In the genomic region with DNA sequence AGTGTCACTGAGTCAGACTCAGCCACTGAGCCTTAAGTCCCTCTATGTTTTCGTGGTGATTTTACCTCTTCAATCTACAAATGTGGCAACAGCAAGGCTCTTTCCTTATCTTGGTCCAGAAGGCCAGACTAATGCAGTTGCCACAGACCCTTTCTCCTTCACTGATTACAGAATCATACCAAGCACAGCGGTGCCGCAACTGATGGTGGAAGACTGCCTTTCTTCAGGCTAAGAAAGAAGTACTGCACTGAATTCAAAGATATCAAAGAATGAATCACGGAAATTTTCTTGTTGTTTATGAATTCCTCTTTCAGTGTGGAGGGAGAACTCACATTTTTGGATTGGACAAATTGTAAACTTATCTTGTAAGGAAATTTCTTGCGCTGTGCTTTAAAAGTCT, we compare ENCODE assay signal across 22 cellular contexts. TPM values are rescaled to one million over a fixed set of nuclear protein-coding genes. Genes with fewer than 3 reads are reported as not detected.
DNase-seq lines count a peak whose midpoint lies in the region; TF ChIP-seq lines count a peak whose summit lies in the region.
"Had no signal": no experiment of that assay in that cellular context is flagged by ENCODE, and none has a peak within 500 bp of the region (broad histone marks: within the 10 kb centered on the region; RNA-seq: fewer than 3 reads in every experiment).

No MANE protein-coding gene starts in this region.

- H3K9ac ChIP-seq in GM23248 (no peak overlapping the region), endodermal cell (ENCODE audit: extremely low read depth, low read length, poor library complexity, severe bottlenecking) (no peak overlapping the region)
- H3K9ac ChIP-seq: BLaER1 treated with 17β-estradiol and CSF1 and Interleukin-3, amounts not matched to agents 10 nM and 100 nM had no signal

- H3K4me3 ChIP-seq in GM23248 (no peak overlapping the region), endodermal cell (ENCODE audit: low read length) (no peak overlapping the region), mesodermal cell (ENCODE audit: extremely low read depth, insufficient read depth, low read length, poor library complexity, severe bottlenecking) (no peak overlapping the region), vagina (no peak overlapping the region)
- H3K4me3 ChIP-seq: ascending aorta; BLaER1 treated with 17β-estradiol and CSF1 and Interleukin-3, amounts not matched to agents 10 nM and 100 nM; ovary; PC-9; upper lobe of right lung had no signal

- no peak for TF ChIP-seq POLR2A in vagina (IDR thresholded peaks at IDR 0.05)

- peaks cover 5% of the 10 kb centered on the region; the same call in 1 of the 2 replicates for H4K20me1 ChIP-seq in GM23248 (ENCODE audit: insufficient read depth)

- in situ Hi-C loops in GM23248 (cut with MboI): loop anchor here (25.0 kb wide), 1 partner anchor 559 kb away; the partner anchor contains the start of genes ACTR8 and SELENOK

- DNase-seq in CD14-positive monocyte (ENCODE audit: low spot score): no peak
- DNase-seq in GM23248: no peak
- DNase-seq in endodermal cell: no peak
- DNase-seq in SHP77 (lab: John Stamatoyannopoulos, UW): no peak
- DNase-seq in vagina (ENCODE audit: extremely low spot score in 2 of 2): no peak
- DNase-seq in NAMALWA (ENCODE audit: low spot score): no peak
- no peak for DNase-seq in hepatic stellate cell (ENCODE audit: low spot score)
- DNase-seq: activated CD4-positive, alpha-beta T cell treated with anti-CD3 and anti-CD28 coated beads, Interleukin-2, amount 50 U/mL, for 4 hours; dermis blood vessel endothelial cell; DND-41; hippocampal formation; MM.1S; NCI-H2081 treated with DMSO at 0.1 percent for 48 hours; NCI-H748 treated with DMSO at 0.1 percent for 48 hours; ovary; PC-9; small intestine; stimulated activated naive B cell treated with anti-CD40 and anti-IgM and Interleukin-4, amounts not matched to agents 10 μg/mL and 1 μg/mL and 100 μg/mL, for 72 hours; upper lobe of right lung had no signal

- peak overlapping the region; percentile 48 for H3K27ac ChIP-seq in GM23248
- no peak overlapping the region for H3K27ac ChIP-seq in endodermal cell (ENCODE audit: low read depth, low read length)
- H3K27ac ChIP-seq in mesodermal cell (ENCODE audit: low read depth, low read length, severe bottlenecking): peak overlapping the region; percentile 63
- H3K27ac ChIP-seq in vagina: no peak overlapping the region
- H3K27ac ChIP-seq: PC-9, upper lobe of right lung had no signal

- peaks cover 19% of the 10 kb centered on the region for H3F3A ChIP-seq in GM23248 (ENCODE audit: insufficient read depth)

- peaks cover 19% of the 10 kb centered on the region for H3K4me1 ChIP-seq in GM23248 (ENCODE audit: insufficient read depth)
- no peaks in the 10 kb centered on the region for H3K4me1 ChIP-seq in endodermal cell (ENCODE audit: control insufficient read depth, insufficient read depth, low read length)
- H3K4me1 ChIP-seq in mesodermal cell (ENCODE audit: control insufficient read depth, insufficient read depth, low read length, poor library complexity, severe bottlenecking): peaks cover 5% of the 10 kb centered on the region
- H3K4me1 ChIP-seq in vagina: peaks cover 6% of the 10 kb centered on the region

- no peaks in the 10 kb centered on the region for H3K9me3 ChIP-seq in GM23248 (ENCODE audit: low read depth)
- H3K9me3 ChIP-seq in endodermal cell (ENCODE audit: control insufficient read depth, low read length): peaks cover 18% of the 10 kb centered on the region
- H3K9me3 ChIP-seq in mesodermal cell (ENCODE audit: control insufficient read depth, low read length): peaks cover 15% of the 10 kb centered on the region
- H3K9me3 ChIP-seq in vagina: no peaks in the 10 kb centered on the region
- H3K9me3 ChIP-seq: ascending aorta, ovary, upper lobe of right lung had no signal

- peaks cover 100% of the 10 kb centered on the region for H3K79me2 ChIP-seq in GM23248 (ENCODE audit: insufficient read depth)

- no peak overlapping the region for H2AFZ ChIP-seq in GM23248
- H2AFZ ChIP-seq: PC-9 had no signal

- no peaks in the 10 kb centered on the region for H3K9me2 ChIP-seq in GM23248 (ENCODE audit: insufficient read depth)

- H3K9me3 Mint-ChIP-seq in CD14-positive monocyte (peaks cover 0 to 6% (median 0%) of the 10 kb centered on the region in 7 donors), endodermal cell (peaks cover 8% of the 10 kb centered on the region)
- H3K9me3 Mint-ChIP-seq: stimulated activated naive B cell treated with anti-CD40 and anti-IgM and Interleukin-4, amounts not matched to agents 10 μg/mL and 1 μg/mL and 100 μg/mL, for 72 hours had no signal

- peak overlapping the region in 4 of 7 donors; percentile 17 to 74 (median 46) for H3K27ac Mint-ChIP-seq in CD14-positive monocyte
- peak overlapping the region; percentile 66 for H3K27ac Mint-ChIP-seq in endodermal cell
- H3K27ac Mint-ChIP-seq: stimulated activated naive B cell treated with anti-CD40 and anti-IgM and Interleukin-4, amounts not matched to agents 10 μg/mL and 1 μg/mL and 100 μg/mL, for 72 hours had no signal

- H3K27me3 Mint-ChIP-seq in CD14-positive monocyte (ENCODE audit: low read depth in 3 of 3): no peaks in the 10 kb centered on the region
- no peaks in the 10 kb centered on the region for H3K27me3 Mint-ChIP-seq in endodermal cell (ENCODE audit: insufficient read depth)
- H3K27me3 Mint-ChIP-seq: stimulated activated naive B cell treated with anti-CD40 and anti-IgM and Interleukin-4, amounts not matched to agents 10 μg/mL and 1 μg/mL and 100 μg/mL, for 72 hours had no signal

- H3K36me3 ChIP-seq in GM23248 (ENCODE audit: low read depth) (peaks cover 21% of the 10 kb centered on the region; the same call in 1 of the 2 replicates), endodermal cell (ENCODE audit: control insufficient read depth, insufficient read depth, low read length) (peaks cover 54% of the 10 kb centered on the region), mesodermal cell (ENCODE audit: control insufficient read depth, insufficient read depth, low read length) (peaks cover 62% of the 10 kb centered on the region), vagina (peaks cover 0 to 11% of the 10 kb centered on the region in 2 donors)
- H3K36me3 ChIP-seq: ovary had no signal

- no peaks in the 10 kb centered on the region for H3K27me3 ChIP-seq in GM23248 (replicated peaks; ENCODE audit: insufficient read depth)
- no peaks in the 10 kb centered on the region for H3K27me3 ChIP-seq in endodermal cell (ENCODE audit: control insufficient read depth, insufficient read depth, low read length, poor library complexity, severe bottlenecking)
- no peaks in the 10 kb centered on the region for H3K27me3 ChIP-seq in vagina
- H3K27me3 ChIP-seq: ascending aorta; BLaER1 treated with 17β-estradiol and CSF1 and Interleukin-3, amounts not matched to agents 10 nM and 100 nM; ovary; upper lobe of right lung had no signal

- H3K36me3 Mint-ChIP-seq in CD14-positive monocyte (peaks cover 46 to 66% of the 10 kb centered on the region in 2 donors), endodermal cell (ENCODE audit: low read depth) (peaks cover 55% of the 10 kb centered on the region)

- H3K4me3 Mint-ChIP-seq in CD14-positive monocyte: no peak overlapping the region
- H3K4me3 Mint-ChIP-seq in endodermal cell: no peak overlapping the region
- H3K4me3 Mint-ChIP-seq: stimulated activated naive B cell treated with anti-CD40 and anti-IgM and Interleukin-4, amounts not matched to agents 10 μg/mL and 1 μg/mL and 100 μg/mL, for 72 hours had no signal

- no peak overlapping the region for H3K4me2 ChIP-seq in GM23248 (ENCODE audit: unreplicated experiment)
- H3K4me2 ChIP-seq: PC-9 had no signal

- H3K4me1 Mint-ChIP-seq in CD14-positive monocyte (peaks cover 9% of the 10 kb centered on the region), endodermal cell (peaks cover 11% of the 10 kb centered on the region)

- TF ChIP-seq CTCF in CD14-positive monocyte (IDR thresholded peaks at IDR 0.05): no peak
- TF ChIP-seq CTCF in endodermal cell (conservative IDR thresholded peaks at IDR 0.05): no peak
- no peak for TF ChIP-seq CTCF in vagina (IDR thresholded peaks at IDR 0.05)

- intact Hi-C loops in CD14-positive monocyte (cut with micrococcal nuclease) (no loop called here), vagina (cut with DNase I) (no loop called here)

- WGBS in GM23248 (ENCODE audit: low coverage in 1 of 2, low lambda C conversion rate in 2 of 2, missing lambda C conversion rate in 2 of 2), 2 experiments: 97% methylated on average over 5 of the region's 5 CpGs
- 93 to 94% methylated on average over 5 of the region's 5 CpGs for WGBS in endodermal cell (ENCODE audit: insufficient coverage in 1 of 2, insufficient read length in 1 of 2), 2 experiments
- WGBS in mesodermal cell (ENCODE audit: insufficient coverage in 2 of 2), 2 experiments: 73 to 92% methylated on average over 1 to 3 of the region's 5 CpGs

RNA-seq across cellular contexts. Expression of gene DCP1A, which starts 18.6 kb away (rescaled TPM):
- 10 to 100 TPM; 19.3 to 25.4 TPM for polyA plus RNA-seq in CD14-positive monocyte
- total RNA-seq in GM23248 (2014; rRNA removed; shearing (Covaris generic)): 10.6 and 13.1 TPM in 2 replicates
- polyA plus RNA-seq in GM23248 (2016; fragmentation: Nextera tagmentation; extraction: Ambion mirVana): 27.2 and 30.2 TPM in 2 replicates
- 10 to 100 TPM; 26.8 to 36.3 TPM for total RNA-seq in endodermal cell
- polyA plus RNA-seq in endodermal cell (2013, experiment 1 of 2): 30.5 TPM
- polyA plus RNA-seq in endodermal cell (2013, experiment 2 of 2): 29.4 TPM
- 30.3 TPM for polyA plus RNA-seq in mesodermal cell (2013, experiment 1 of 2)
- polyA plus RNA-seq in mesodermal cell (2013, experiment 2 of 2): 24.4 TPM
- total RNA-seq in vagina: 32.9 TPM

Comparison
In these comparisons a context has a peak if more than half of its experiments do, and no peak if none do; other contexts are left out.
1. H3K27ac ChIP-seq: peak in GM23248 (single experiment) and mesodermal cell (single experiment); none in endodermal cell (single experiment) and vagina (single experiment).